ENCODE assay signal across 1 cellular context in genomic region chr2:69013123-69013836, GRCh38.
A peak's percentile ranks its signal among the peaks of the same experiment; 100 is the strongest.
TF ChIP-seq lines count a peak whose summit lies in the region.

TSS of gene ANTXR1 (plus strand) at chr2:69013179. CDS start at chr2:69013500, 321 bp downstream.

TF ChIP-seq in HepG2, 621 proteins besides CTCF, POLR2A, EP300 and RAD21 (continued from another document):
- TF ChIP-seq ZNF574 (CRISPR knock-in tag; IDR thresholded peaks at IDR 0.05) (peak; percentile 49), HIVEP1 (CRISPR knock-in tag; IDR thresholded peaks at IDR 0.05) (peak; percentile 65; the same call in 1 of the 2 replicates), ZNF589 (CRISPR knock-in tag; conservative IDR thresholded peaks at IDR 0.05) (no peak), ZNF205 (CRISPR knock-in tag; IDR thresholded peaks at IDR 0.05) (no peak), GABPA (IDR thresholded peaks at IDR 0.05; ENCODE audit: low read depth, low read length) (peak; percentile 63), GABPA (CRISPR knock-in tag; IDR thresholded peaks at IDR 0.05; ENCODE audit: low read depth) (peak; percentile 90), SIX1 (CRISPR knock-in tag; IDR thresholded peaks at IDR 0.05; ENCODE audit: borderline replicate concordance) (peak; percentile 84; the same call in 1 of the 2 replicates), LCORL (IDR thresholded peaks at IDR 0.05) (no peak), LCORL (CRISPR knock-in tag; IDR thresholded peaks at IDR 0.05) (peak; percentile 67; the same call in 1 of the 2 replicates), PATZ1 (CRISPR knock-in tag; IDR thresholded peaks at IDR 0.05) (peak; percentile 42), SP4 (CRISPR knock-in tag; IDR thresholded peaks at IDR 0.05) (peak; percentile 53; the same call in 1 of the 2 replicates), PITX1 (CRISPR knock-in tag; IDR thresholded peaks at IDR 0.05) (0 out of 2 replicates have a peak, but pooled peaks have one; percentile 48), ELF4 (CRISPR knock-in tag; IDR thresholded peaks at IDR 0.05; ENCODE audit: borderline replicate concordance) (no peak), BHLHE40 (IDR thresholded peaks at IDR 0.05; ENCODE audit: low read length) (no peak), ZNF580 (CRISPR knock-in tag; IDR thresholded peaks at IDR 0.05; ENCODE audit: borderline replicate concordance, low read depth) (peak; percentile 46; the same call in 1 of the 2 replicates), PAXIP1 (CRISPR knock-in tag; conservative IDR thresholded peaks at IDR 0.05) (no peak), FOXO1 (CRISPR knock-in tag; IDR thresholded peaks at IDR 0.05) (0 out of 2 replicates have a peak, but pooled peaks have one; percentile 3), ZNF556 (CRISPR knock-in tag; IDR thresholded peaks at IDR 0.05; ENCODE audit: borderline replicate concordance) (peak; percentile 47; the same call in 1 of the 2 replicates), ETV5 (CRISPR knock-in tag; IDR thresholded peaks at IDR 0.05; ENCODE audit: borderline replicate concordance) (0 out of 2 replicates have a peak, but pooled peaks have one; percentile 31), NONO (IDR thresholded peaks at IDR 0.05) (no peak), NONO (CRISPR knock-in tag; conservative IDR thresholded peaks at IDR 0.05) (peak; percentile 60), HNF4G (IDR thresholded peaks at IDR 0.05; ENCODE audit: borderline replicate concordance, low read depth, low read length) (no peak), HNF4G (CRISPR knock-in tag; IDR thresholded peaks at IDR 0.05; ENCODE audit: borderline replicate concordance, low read depth) (0 out of 2 replicates have a peak, but pooled peaks have one; percentile 32), ZNF263 (CRISPR knock-in tag; IDR thresholded peaks at IDR 0.05) (0 out of 2 replicates have a peak, but pooled peaks have one; percentile 24), AHR (CRISPR knock-in tag; IDR thresholded peaks at IDR 0.05) (0 out of 2 replicates have a peak, but pooled peaks have one; percentile 71), ZNF709 (CRISPR knock-in tag; IDR thresholded peaks at IDR 0.05) (peak; percentile 35; the same call in 1 of the 2 replicates), RFX3 (CRISPR knock-in tag; IDR thresholded peaks at IDR 0.05) (no peak), SMAD9 (CRISPR knock-in tag; IDR thresholded peaks at IDR 0.05) (no peak), ZNF414 (CRISPR knock-in tag; IDR thresholded peaks at IDR 0.05) (0 out of 2 replicates have a peak, but pooled peaks have one; percentile 19), REXO4 (CRISPR knock-in tag; IDR thresholded peaks at IDR 0.05; ENCODE audit: borderline replicate concordance) (no peak)
